Comparison of ENCODE assay signal across 8 cellular contexts in the genomic region with DNA sequence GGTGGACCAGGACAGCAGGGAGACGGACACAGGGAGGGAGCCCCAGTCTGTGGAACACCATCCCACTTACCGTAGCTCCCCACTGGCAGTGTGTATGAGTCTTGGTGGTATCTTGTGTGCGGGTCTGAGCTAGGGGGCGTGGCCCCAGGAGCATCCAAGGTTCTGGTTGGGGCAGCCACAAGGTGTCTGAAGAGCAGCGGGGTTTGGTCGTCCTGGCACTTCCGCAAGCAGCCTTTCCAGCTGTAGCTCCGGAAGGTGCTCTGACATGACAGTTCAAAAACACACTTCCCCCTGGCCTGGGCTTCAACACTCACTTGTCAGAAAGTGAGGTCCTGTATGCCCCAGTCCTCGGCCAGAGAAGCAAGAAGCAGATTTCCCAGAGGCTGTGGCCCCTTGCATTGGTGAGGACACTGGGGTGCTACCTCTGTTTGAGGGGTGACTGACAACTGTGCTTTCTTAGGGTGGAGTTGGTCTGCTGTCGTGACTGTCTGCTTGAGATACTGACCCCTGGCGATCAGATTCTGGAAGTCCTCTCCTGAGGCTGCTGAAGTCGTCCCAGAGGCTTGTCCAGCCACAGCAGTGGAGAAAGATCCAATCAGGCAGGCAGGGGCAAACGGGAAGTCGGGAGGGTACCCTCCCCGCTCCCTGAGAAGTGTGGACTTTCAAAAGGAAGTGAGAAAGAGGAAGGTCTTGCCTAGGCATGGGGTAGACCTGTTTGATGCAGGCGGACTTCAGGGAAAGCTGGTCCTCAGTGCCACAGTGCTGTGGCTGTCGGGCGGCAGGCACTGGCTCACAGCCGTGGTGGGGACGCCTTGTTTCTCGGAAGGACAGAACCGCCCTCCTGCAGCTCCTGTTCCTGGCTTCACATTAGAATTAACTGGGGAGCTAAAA. TPM values are rescaled to one million over a fixed set of nuclear protein-coding genes. Genes with fewer than 3 reads are reported as not detected.
DNase-seq lines count a peak whose midpoint lies in the region; ATAC-seq and TF ChIP-seq lines count a peak whose summit lies in the region.

No MANE protein-coding gene starts in this region.

- H4K20me1 ChIP-seq in neural cell (ENCODE audit: insufficient read depth), result no peaks in the 10 kb centered on the region

- ATAC-seq in GM21825 (IDR thresholded peaks at IDR 0.05; ENCODE audit: unreplicated experiment), result peak; percentile 74

- no peak overlapping the region for H2AFZ ChIP-seq in neural cell (ENCODE audit: low read depth, low read length)

- no peaks in the 10 kb centered on the region for H3K27me3 Mint-ChIP-seq in activated T-cell treated with anti-CD3 and anti-CD28 coated beads, Interleukin-2, amount 50 U/mL, for 24 hours

- no peak for TF ChIP-seq EP300 in neural cell (conservative IDR thresholded peaks at IDR 0.05; ENCODE audit: poor library complexity, severe bottlenecking)

- H3K27me3 ChIP-seq in neural cell (ENCODE audit: insufficient read depth, low read depth, low read length), result peaks cover under 1% of the 10 kb centered on the region

- H3K9ac ChIP-seq in neural cell (ENCODE audit: low read length), result no peak overlapping the region

- no peaks in the 10 kb centered on the region for H3F3A ChIP-seq in neural cell (ENCODE audit: insufficient read depth, low read length, poor library complexity, severe bottlenecking)

- H3K4me2 ChIP-seq in neural cell (ENCODE audit: low read length), result no peak overlapping the region

- DNase-seq in DMS79 treated with DMSO at 0.1 percent for 48 hours (lab: John Stamatoyannopoulos, UW) (peak; percentile 3), DMS79 (lab: John Stamatoyannopoulos, UW) (no peak), LHCN-M2 (ENCODE audit: low read depth) (peak; percentile 51), fibroblast of the conjunctiva (ENCODE audit: low read depth) (peak; percentile 53), cerebellar nuclear complex (lab: John Stamatoyannopoulos, UW) (no peak)
- peak; percentile 58 for DNase-seq in activated T-cell treated with anti-CD3 and anti-CD28 coated beads, Interleukin-2, amount 50 U/mL, for 24 hours

- H3K27ac Mint-ChIP-seq in activated T-cell treated with anti-CD3 and anti-CD28 coated beads, Interleukin-2, amount 50 U/mL, for 24 hours, result peak overlapping the region; percentile 59

- peak; percentile 33 for TF ChIP-seq CTCF in neural cell (IDR thresholded peaks at IDR 0.05; ENCODE audit: poor library complexity, severe bottlenecking)

- peaks cover 68% of the 10 kb centered on the region for H3K36me3 Mint-ChIP-seq in activated T-cell treated with anti-CD3 and anti-CD28 coated beads, Interleukin-2, amount 50 U/mL, for 24 hours (ENCODE audit: low read depth)

- peaks cover 53% of the 10 kb centered on the region for H3K4me1 Mint-ChIP-seq in activated T-cell treated with anti-CD3 and anti-CD28 coated beads, Interleukin-2, amount 50 U/mL, for 24 hours (ENCODE audit: low read depth)

- no peaks in the 10 kb centered on the region for H3K36me3 ChIP-seq in neural cell (ENCODE audit: insufficient read depth, low read length)

- H3K4me3 ChIP-seq in neural cell (ENCODE audit: low read length), result no peak overlapping the region

- H3K9me3 ChIP-seq in neural cell (ENCODE audit: low read length), result no peaks in the 10 kb centered on the region

- no peak for TF ChIP-seq RAD21 in neural cell (conservative IDR thresholded peaks at IDR 0.05)

- H3K27ac ChIP-seq in neural cell (ENCODE audit: low read length), result no peak overlapping the region

- peak overlapping the region; percentile 26 for H3K4me3 Mint-ChIP-seq in activated T-cell treated with anti-CD3 and anti-CD28 coated beads, Interleukin-2, amount 50 U/mL, for 24 hours

- H3K9me2 ChIP-seq in neural cell (ENCODE audit: insufficient read depth, low read length), result no peaks in the 10 kb centered on the region

- no peaks in the 10 kb centered on the region for H3K9me3 Mint-ChIP-seq in activated T-cell treated with anti-CD3 and anti-CD28 coated beads, Interleukin-2, amount 50 U/mL, for 24 hours

- no peaks in the 10 kb centered on the region for H3K79me2 ChIP-seq in neural cell (replicated peaks; ENCODE audit: insufficient read depth, low read length)

TF ChIP-seq in neural cell, 6 proteins besides CTCF, POLR2A, EP300 and RAD21:
- TF ChIP-seq TAF1 (IDR thresholded peaks at IDR 0.05; ENCODE audit: low read depth) (no peak), POLR2AphosphoS5 (IDR thresholded peaks at IDR 0.05) (no peak)
- TF ChIP-seq, protein P1, sequence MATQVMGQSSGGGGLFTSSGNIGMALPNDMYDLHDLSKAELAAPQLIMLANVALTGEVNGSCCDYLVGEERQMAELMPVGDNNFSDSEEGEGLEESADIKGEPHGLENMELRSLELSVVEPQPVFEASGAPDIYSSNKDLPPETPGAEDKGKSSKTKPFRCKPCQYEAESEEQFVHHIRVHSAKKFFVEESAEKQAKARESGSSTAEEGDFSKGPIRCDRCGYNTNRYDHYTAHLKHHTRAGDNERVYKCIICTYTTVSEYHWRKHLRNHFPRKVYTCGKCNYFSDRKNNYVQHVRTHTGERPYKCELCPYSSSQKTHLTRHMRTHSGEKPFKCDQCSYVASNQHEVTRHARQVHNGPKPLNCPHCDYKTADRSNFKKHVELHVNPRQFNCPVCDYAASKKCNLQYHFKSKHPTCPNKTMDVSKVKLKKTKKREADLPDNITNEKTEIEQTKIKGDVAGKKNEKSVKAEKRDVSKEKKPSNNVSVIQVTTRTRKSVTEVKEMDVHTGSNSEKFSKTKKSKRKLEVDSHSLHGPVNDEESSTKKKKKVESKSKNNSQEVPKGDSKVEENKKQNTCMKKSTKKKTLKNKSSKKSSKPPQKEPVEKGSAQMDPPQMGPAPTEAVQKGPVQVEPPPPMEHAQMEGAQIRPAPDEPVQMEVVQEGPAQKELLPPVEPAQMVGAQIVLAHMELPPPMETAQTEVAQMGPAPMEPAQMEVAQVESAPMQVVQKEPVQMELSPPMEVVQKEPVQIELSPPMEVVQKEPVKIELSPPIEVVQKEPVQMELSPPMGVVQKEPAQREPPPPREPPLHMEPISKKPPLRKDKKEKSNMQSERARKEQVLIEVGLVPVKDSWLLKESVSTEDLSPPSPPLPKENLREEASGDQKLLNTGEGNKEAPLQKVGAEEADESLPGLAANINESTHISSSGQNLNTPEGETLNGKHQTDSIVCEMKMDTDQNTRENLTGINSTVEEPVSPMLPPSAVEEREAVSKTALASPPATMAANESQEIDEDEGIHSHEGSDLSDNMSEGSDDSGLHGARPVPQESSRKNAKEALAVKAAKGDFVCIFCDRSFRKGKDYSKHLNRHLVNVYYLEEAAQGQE (IDR thresholded peaks at IDR 0.05; ENCODE audit: borderline replicate concordance), result no peak

RNA-seq across cellular contexts. Expression of a gene that starts 51.4 kb away (rescaled TPM):
- total RNA-seq in LHCN-M2 (2014; rRNA removed), result 19.7 and 23.3 TPM in 2 replicates
- polyA plus RNA-seq in LHCN-M2 (2012), result 22.7 TPM
- polyA plus RNA-seq in neural cell, result 33.4 and 36.2 TPM in 2 replicates
- 24.1 and 30.2 TPM in 2 replicates for polyA minus RNA-seq in neural cell

Comparison
In these comparisons a context has a peak if more than half of its experiments do, and no peak if none do; other contexts are left out.
1. DNase-seq: peak in DMS79 treated with DMSO at 0.1 percent for 48 hours (single experiment), LHCN-M2 (single experiment), activated T-cell treated with anti-CD3 and anti-CD28 coated beads, Interleukin-2, amount 50 U/mL, for 24 hours (single experiment) and fibroblast of the conjunctiva (single experiment); none in DMS79 (single experiment) and cerebellar nuclear complex (0 of 2).